ENCODE assay signal across 9 cellular contexts in genomic region chr4:176065365-176066249, GRCh38.
DNase-seq lines count a peak whose midpoint lies in the region; ATAC-seq, FAIRE-seq and TF ChIP-seq lines count a peak whose summit lies in the region.
"Had no signal": no experiment of that assay in that cellular context is flagged by ENCODE, and none has a peak within 500 bp of the region (broad histone marks: within the 10 kb centered on the region; RNA-seq: fewer than 3 reads in every experiment).

TSS of gene WDR17 (plus strand) at chr4:176065841. CDS start at chr4:176111581, 45,740 bp downstream.

- FAIRE-seq in islet of Langerhans (lab: Jason Lieb, UNC): peak; percentile 97

- H3K36me3 Mint-ChIP-seq in central memory CD8-positive, alpha-beta T cell (ENCODE audit: insufficient read depth): no peaks in the 10 kb centered on the region

- H3K4me3 Mint-ChIP-seq in central memory CD8-positive, alpha-beta T cell: peak within 1 kb of the TSS; percentile 75

- H3K27ac Mint-ChIP-seq in central memory CD8-positive, alpha-beta T cell (ENCODE audit: low read depth): no peak within 1 kb of the TSS

- H3K27ac ChIP-seq in 22Rv1: peak within 1 kb of the TSS; percentile 83
- H3K27ac ChIP-seq: BLaER1 treated with 17β-estradiol and CSF1 and Interleukin-3, amounts not matched to agents 10 nM and 100 nM had no signal

- no peaks in the 10 kb centered on the region for H3K9me3 Mint-ChIP-seq in central memory CD8-positive, alpha-beta T cell

- H3K4me1 Mint-ChIP-seq in central memory CD8-positive, alpha-beta T cell: peaks cover 6% of the 10 kb centered on the region

- DNase-seq in NCI-H345 (lab: John Stamatoyannopoulos, UW): peak; percentile 96
- peak; percentile 17 for DNase-seq in activated CD4-positive, CD25-positive, alpha-beta regulatory T cell treated with anti-CD3 and anti-CD28 coated beads, Interleukin-2, amount 50 U/mL, for 16 hours (ENCODE audit: low read depth, low spot score)
- peak in 1 of 2 donors; percentile 27 for DNase-seq in central memory CD8-positive, alpha-beta T cell (ENCODE audit: low spot score in 2 of 2)
- peak; percentile 72 for DNase-seq in stimulated activated CD4-positive, alpha-beta T cell treated with anti-CD3 and anti-CD28 coated beads, Interleukin-12 subunit alpha, Interleukin-12 subunit beta, amount 100 ng/mL, for 4 hours

- H3K27me3 Mint-ChIP-seq in central memory CD8-positive, alpha-beta T cell: peaks cover 22% of the 10 kb centered on the region

- ATAC-seq in GM18873 (IDR thresholded peaks at IDR 0.05; ENCODE audit: low FRiP score, unreplicated experiment) (peak; percentile 100), HG03135 (IDR thresholded peaks at IDR 0.05; ENCODE audit: unreplicated experiment) (peak; percentile 100)
- ATAC-seq in central memory CD8-positive, alpha-beta T cell (replicated peaks; ENCODE audit: extremely low read depth, poor library complexity, severe bottlenecking): peak; percentile 75

- no peak for TF ChIP-seq CTCF in 22Rv1 (IDR thresholded peaks at IDR 0.05)
